ENCODE assay signal across 8 cellular contexts in genomic region chr1:28249013-28249870, GRCh38. TPM values are rescaled to one million over a fixed set of nuclear protein-coding genes. Genes with fewer than 3 reads are reported as not detected.
DNase-seq lines count a peak whose midpoint lies in the region; ATAC-seq and TF ChIP-seq lines count a peak whose summit lies in the region.

No MANE protein-coding gene starts in this region.

- no peaks in the 10 kb centered on the region for H3K27me3 Mint-ChIP-seq in activated T-cell treated with anti-CD3 and anti-CD28 coated beads, Interleukin-2, amount 50 U/mL, for 72 hours (ENCODE audit: low read depth)
- no peaks in the 10 kb centered on the region for H3K27me3 Mint-ChIP-seq in progenitor cell of endocrine pancreas

- H3K36me3 Mint-ChIP-seq in activated T-cell treated with anti-CD3 and anti-CD28 coated beads, Interleukin-2, amount 50 U/mL, for 72 hours (ENCODE audit: insufficient read depth in 2 of 2), result peaks cover 0 to 1% of the 10 kb centered on the region in 2 donors
- H3K36me3 Mint-ChIP-seq in progenitor cell of endocrine pancreas (ENCODE audit: insufficient read depth), result no peaks in the 10 kb centered on the region

- TF ChIP-seq CTCF in foreskin fibroblast (IDR thresholded peaks at IDR 0.05; ENCODE audit: low read depth, low read length) (no peak), progenitor cell of endocrine pancreas (IDR thresholded peaks at IDR 0.05; ENCODE audit: unreplicated experiment) (no peak)

- no peaks in the 10 kb centered on the region for H3K9me3 Mint-ChIP-seq in activated T-cell treated with anti-CD3 and anti-CD28 coated beads, Interleukin-2, amount 50 U/mL, for 72 hours
- no peaks in the 10 kb centered on the region for H3K9me3 Mint-ChIP-seq in progenitor cell of endocrine pancreas (ENCODE audit: low read depth)

- H3K4me1 Mint-ChIP-seq in activated T-cell treated with anti-CD3 and anti-CD28 coated beads, Interleukin-2, amount 50 U/mL, for 72 hours (ENCODE audit: low read depth), result peaks cover 53% of the 10 kb centered on the region
- peaks cover 34% of the 10 kb centered on the region for H3K4me1 Mint-ChIP-seq in progenitor cell of endocrine pancreas (ENCODE audit: low read depth)

- peak overlapping the region in 1 of 2 donors; percentile 0 for H3K4me3 ChIP-seq in foreskin fibroblast (ENCODE audit: low read depth in 1 of 2, low read length in 2 of 2)

- peak; percentile 84 for DNase-seq in Right ventricle myocardium inferior (ENCODE audit: missing footprints)
- DNase-seq in cardiac septum (ENCODE audit: low spot score), result no peak
- peak; percentile 53 for DNase-seq in NCI-H2107 (lab: John Stamatoyannopoulos, UW)
- DNase-seq in activated T-cell treated with anti-CD3 and anti-CD28 coated beads, Interleukin-2, amount 50 U/mL, for 72 hours, result peak; percentile 53
- DNase-seq in foreskin fibroblast, result peak; percentile 47 to 90
- DNase-seq in progenitor cell of endocrine pancreas (ENCODE audit: low spot score, unreplicated experiment), result no peak
- DNase-seq in NCI-H2227 (lab: John Stamatoyannopoulos, UW; ENCODE audit: unreplicated experiment), result no peak

- ATAC-seq in Right ventricle myocardium inferior (peak; percentile 11), GM19463 (IDR thresholded peaks at IDR 0.05; ENCODE audit: unreplicated experiment) (no peak)
- ATAC-seq in activated T-cell treated with anti-CD3 and anti-CD28 coated beads, Interleukin-2, amount 50 U/mL, for 72 hours (replicated peaks in 1 of 2), result peak; percentile 33 to 36

- H3K27ac Mint-ChIP-seq in activated T-cell treated with anti-CD3 and anti-CD28 coated beads, Interleukin-2, amount 50 U/mL, for 72 hours, result peak overlapping the region; percentile 97
- H3K27ac Mint-ChIP-seq in progenitor cell of endocrine pancreas, result peak overlapping the region; percentile 98

- intact Hi-C loops in Right ventricle myocardium inferior (cut with DNase I), result loop anchor here (5.0 kb wide), 3 partner anchors 78 to 188 kb away; partner anchors contain the start of genes MED18 and PHACTR4
- intact Hi-C loops in cardiac septum (cut with DNase I), result loop anchor here (2.0 to 5.0 kb wide), 4 partner anchors 80 to 353 kb away; partner anchors contain the start of genes MED18, PHACTR4 and RCC1

- peak overlapping the region; percentile 96 to 98 for H3K4me3 Mint-ChIP-seq in activated T-cell treated with anti-CD3 and anti-CD28 coated beads, Interleukin-2, amount 50 U/mL, for 72 hours
- H3K4me3 Mint-ChIP-seq in progenitor cell of endocrine pancreas (ENCODE audit: low read depth), result no peak overlapping the region

RNA-seq across cellular contexts. Expression of gene SESN2, which starts 10.1 kb away (rescaled TPM):
- 2.9 TPM for total RNA-seq in Right ventricle myocardium inferior
- total RNA-seq in cardiac septum, result 4.7 TPM
- 100 to 1,000 TPM in 1 of 2 donors, 10 to 100 TPM in 1; 85.3 to 101 TPM for total RNA-seq in activated T-cell treated with anti-CD3 and anti-CD28 coated beads, Interleukin-2, amount 50 U/mL, for 72 hours
- 22.2 and 25.8 TPM in 2 replicates for total RNA-seq in progenitor cell of endocrine pancreas

RNA-seq across cellular contexts. Expression of gene ATP5IF1, which starts 13.3 kb away (rescaled TPM):
- 355 TPM for total RNA-seq in Right ventricle myocardium inferior
- total RNA-seq in cardiac septum, result 423 TPM
- total RNA-seq in activated T-cell treated with anti-CD3 and anti-CD28 coated beads, Interleukin-2, amount 50 U/mL, for 72 hours, result 100 to 1,000 TPM; 147 to 163 TPM
- total RNA-seq in progenitor cell of endocrine pancreas, result 130 and 152 TPM in 2 replicates

RNA-seq across cellular contexts. Expression of gene DNAJC8, which starts 16.4 kb away (rescaled TPM):
- 61.2 TPM for total RNA-seq in Right ventricle myocardium inferior
- 54.1 TPM for total RNA-seq in cardiac septum
- total RNA-seq in activated T-cell treated with anti-CD3 and anti-CD28 coated beads, Interleukin-2, amount 50 U/mL, for 72 hours, result 10 to 100 TPM; 61.9 to 63.7 TPM
- total RNA-seq in progenitor cell of endocrine pancreas, result 87.1 and 90.3 TPM in 2 replicates

Comparison
In these comparisons a context has a peak if more than half of its experiments do, and no peak if none do; other contexts are left out.
1. DNase-seq: peak in Right ventricle myocardium inferior (single experiment), NCI-H2107 (single experiment), activated T-cell treated with anti-CD3 and anti-CD28 coated beads, Interleukin-2, amount 50 U/mL, for 72 hours (2 of 2) and foreskin fibroblast (2 of 2); none in cardiac septum (single experiment), progenitor cell of endocrine pancreas (single experiment) and NCI-H2227 (single experiment).